In the genomic region with DNA sequence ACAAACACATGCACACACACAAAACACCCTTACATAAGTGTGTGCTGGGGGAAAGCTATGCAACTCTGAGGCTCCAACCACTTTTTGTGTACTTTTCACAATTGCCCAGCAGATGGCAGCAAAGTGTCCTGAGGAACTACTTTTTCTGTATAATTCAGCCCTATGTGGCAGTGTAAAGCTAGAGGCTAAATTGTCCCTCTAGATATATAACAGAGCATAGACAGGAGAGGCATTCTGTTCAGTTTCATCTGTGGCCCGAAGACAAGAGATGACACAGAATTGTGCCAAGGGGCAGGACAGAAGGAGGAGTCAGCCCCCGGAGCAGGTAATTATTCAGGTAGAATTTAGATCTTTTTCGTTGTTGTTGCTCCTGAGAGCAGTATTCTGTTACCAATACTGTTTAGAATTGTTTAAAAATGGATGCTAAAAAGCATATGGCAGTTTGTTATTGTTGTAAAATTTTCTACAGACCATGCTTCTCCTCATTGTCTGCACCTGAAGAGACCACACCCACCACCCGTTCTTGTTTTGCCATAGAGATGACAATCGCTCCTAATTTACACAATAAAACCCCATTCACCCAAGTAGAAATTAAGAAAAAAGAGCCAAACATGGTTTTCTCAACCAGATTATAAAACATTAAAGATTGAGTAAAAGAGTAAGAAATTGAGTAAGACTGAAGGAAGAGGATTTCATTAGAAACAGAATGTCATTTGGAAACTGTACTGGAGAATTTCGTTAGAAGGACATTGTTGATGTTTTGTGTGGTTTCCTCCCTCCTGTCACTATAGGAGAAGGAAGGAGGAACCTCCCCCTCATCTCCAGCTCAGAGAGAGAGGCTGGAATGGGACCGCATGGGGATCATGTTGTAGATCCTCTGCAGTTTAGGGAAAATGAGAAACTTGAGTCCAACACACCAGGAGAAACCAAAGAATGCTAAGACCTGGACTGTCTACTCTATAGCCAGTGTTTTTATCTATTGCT, we compare ENCODE assay signal across 8 cellular contexts. TPM values are rescaled to one million over a fixed set of nuclear protein-coding genes. Genes with fewer than 3 reads are reported as not detected.
A peak's percentile ranks its signal among the peaks of the same experiment; 100 is the strongest.
DNase-seq lines count a peak whose midpoint lies in the region; ATAC-seq lines count a peak whose summit lies in the region.

No MANE protein-coding gene starts in this region.

- DNase-seq in AG20443 (ENCODE audit: low spot score) (peak; percentile 67), NCI-H526 treated with DMSO at 0.1 percent for 48 hours (lab: John Stamatoyannopoulos, UW) (peak; percentile 25), dermis microvascular lymphatic vessel endothelial cell (ENCODE audit: low read depth in 2 of 2) (peak; percentile 30 to 69), lung microvascular endothelial cell (ENCODE audit: low read depth in 2 of 2) (peak; percentile 57 to 73)
- peak; percentile 43 for DNase-seq in activated CD4-positive, alpha-beta T cell treated with anti-CD3 and anti-CD28 coated beads, Interleukin-2, amount 50 U/mL, for 1 hour
- peak; percentile 5 to 15 for DNase-seq in stimulated activated CD8-positive, alpha-beta memory T cell treated with anti-CD3 and anti-CD28 coated beads, Interleukin-15, amount 100 ng/mL, for 48 hours (ENCODE audit: low read depth in 2 of 2)

- ATAC-seq in GM18907 (IDR thresholded peaks at IDR 0.05; ENCODE audit: unreplicated experiment) (peak; percentile 64), HG03432 (IDR thresholded peaks at IDR 0.05; ENCODE audit: unreplicated experiment) (peak; percentile 67)

RNA-seq across cellular contexts. Expression of gene MS4A7, which starts 14.5 kb away (rescaled TPM):
- total RNA-seq in dermis microvascular lymphatic vessel endothelial cell (not detected in 2 replicates), lung microvascular endothelial cell (not detected in 2 replicates)

RNA-seq across cellular contexts. Expression of gene MS4A14, which starts 32.4 kb away (rescaled TPM):
- total RNA-seq in dermis microvascular lymphatic vessel endothelial cell (not detected in 2 replicates), lung microvascular endothelial cell (not detected in 2 replicates)

RNA-seq across cellular contexts. Expression of gene MS4A6E, which starts 36.8 kb away (rescaled TPM):
- total RNA-seq in dermis microvascular lymphatic vessel endothelial cell = not detected in 2 replicates
- not detected in 2 replicates for total RNA-seq in lung microvascular endothelial cell

Comparison
In these comparisons a context has a peak if more than half of its experiments do, and no peak if none do; other contexts are left out.
1. Peak in every context shown above with its lines: DNase-seq and ATAC-seq.
2. DNase-seq: peak in every context shown above with its lines; median percentile 67 in AG20443; 65 in lung microvascular endothelial cell; 50 in dermis microvascular lymphatic vessel endothelial cell; 43 in activated CD4-positive, alpha-beta T cell treated with anti-CD3 and anti-CD28 coated beads, Interleukin-2, amount 50 U/mL, for 1 hour; 25 in NCI-H526 treated with DMSO at 0.1 percent for 48 hours; 10 in stimulated activated CD8-positive, alpha-beta memory T cell treated with anti-CD3 and anti-CD28 coated beads, Interleukin-15, amount 100 ng/mL, for 48 hours.